Comparison of ENCODE assay signal across 8 cellular contexts in the genomic region with DNA sequence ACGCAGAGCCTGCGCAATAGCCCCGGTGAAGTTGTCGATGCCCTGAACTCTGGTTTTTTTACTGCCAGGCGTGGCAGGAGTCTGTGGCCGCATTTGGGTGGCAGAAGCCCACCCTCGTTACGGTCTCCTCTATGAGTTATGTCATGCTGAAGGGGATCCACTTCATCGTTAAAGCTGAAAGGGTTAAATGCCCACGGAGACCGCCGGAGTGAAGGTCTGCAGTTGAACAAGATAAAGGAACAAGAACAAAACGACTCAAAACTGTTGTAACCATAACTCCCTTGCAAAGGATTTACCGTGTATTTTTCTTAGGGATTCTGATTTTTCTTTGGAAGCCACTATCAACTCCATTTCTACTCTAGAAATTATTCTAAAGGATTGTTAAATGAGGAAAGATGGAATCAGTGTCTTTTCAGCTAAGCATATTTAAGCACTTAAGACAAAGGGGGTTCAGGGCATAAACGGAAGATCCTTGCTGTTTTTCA. TPM values are rescaled to one million over a fixed set of nuclear protein-coding genes. Genes with fewer than 3 reads are reported as not detected.
DNase-seq lines count a peak whose midpoint lies in the region; ATAC-seq and TF ChIP-seq lines count a peak whose summit lies in the region.

No MANE protein-coding gene starts in this region.

- H3K4me1 ChIP-seq in breast epithelium, result no peaks in the 10 kb centered on the region
- peaks cover 0 to 2% of the 10 kb centered on the region in 2 donors for H3K4me1 ChIP-seq in mucosa of rectum (ENCODE audit: control insufficient read depth in 2 of 2, insufficient read depth in 2 of 2, low read length in 2 of 2)

- ATAC-seq in HG03159 (IDR thresholded peaks at IDR 0.05; ENCODE audit: unreplicated experiment), result peak; percentile 0
- ATAC-seq in GM21786 (IDR thresholded peaks at IDR 0.05; ENCODE audit: unreplicated experiment), result no peak
- ATAC-seq in HG02759 (IDR thresholded peaks at IDR 0.05; ENCODE audit: unreplicated experiment), result no peak

- H3K4me3 ChIP-seq in breast epithelium, result peak overlapping the region; percentile 85 to 99 (median 96)
- peak overlapping the region; percentile 73 to 84 for H3K4me3 ChIP-seq in mucosa of rectum (ENCODE audit: low read length in 2 of 2)

- H3K27ac ChIP-seq in 22Rv1 (peak overlapping the region; percentile 81), breast epithelium (peak overlapping the region; percentile 97 to 99), mucosa of rectum (ENCODE audit: low read depth in 2 of 2, low read length in 2 of 2) (peak overlapping the region; percentile 83 to 89)

- H3K9ac ChIP-seq in mucosa of rectum (ENCODE audit: low read depth in 1 of 2, low read length in 2 of 2), result peak overlapping the region; percentile 61 to 78

- intact Hi-C loops in breast epithelium (cut with DNase I; ENCODE audit: low total_unique reads), result no loop called here

- TF ChIP-seq POLR2A in breast epithelium (IDR thresholded peaks at IDR 0.05), result no peak

- H3K9me3 ChIP-seq in breast epithelium, result no peaks in the 10 kb centered on the region
- H3K9me3 ChIP-seq in mucosa of rectum (ENCODE audit: control insufficient read depth in 2 of 2, low read length in 2 of 2), result no peaks in the 10 kb centered on the region

- H3K36me3 ChIP-seq in breast epithelium, result no peaks in the 10 kb centered on the region
- no peaks in the 10 kb centered on the region for H3K36me3 ChIP-seq in mucosa of rectum (ENCODE audit: control insufficient read depth in 2 of 2, insufficient read depth in 2 of 2, low read length in 2 of 2)

- H3K27me3 ChIP-seq in breast epithelium (no peaks in the 10 kb centered on the region), mucosa of rectum (ENCODE audit: control insufficient read depth in 2 of 2, insufficient read depth in 2 of 2, low read length in 2 of 2) (peaks cover 7 to 8% of the 10 kb centered on the region in 2 donors)

- no peak for TF ChIP-seq CTCF in 22Rv1 (IDR thresholded peaks at IDR 0.05)
- TF ChIP-seq CTCF in breast epithelium (IDR thresholded peaks at IDR 0.05), result no peak

- no peak for DNase-seq in breast epithelium (ENCODE audit: low spot score in 2 of 2)
- DNase-seq in medulla oblongata (ENCODE audit: extremely low spot score), result no peak
- no peak for DNase-seq in NCI-H82 (lab: John Stamatoyannopoulos, UW)

RNA-seq across cellular contexts. Expression of a gene that starts 0.5 kb away (rescaled TPM):
- total RNA-seq in breast epithelium, result 100 to 1,000 TPM; 245 to 427 (median 272) TPM
